In the genomic region with DNA sequence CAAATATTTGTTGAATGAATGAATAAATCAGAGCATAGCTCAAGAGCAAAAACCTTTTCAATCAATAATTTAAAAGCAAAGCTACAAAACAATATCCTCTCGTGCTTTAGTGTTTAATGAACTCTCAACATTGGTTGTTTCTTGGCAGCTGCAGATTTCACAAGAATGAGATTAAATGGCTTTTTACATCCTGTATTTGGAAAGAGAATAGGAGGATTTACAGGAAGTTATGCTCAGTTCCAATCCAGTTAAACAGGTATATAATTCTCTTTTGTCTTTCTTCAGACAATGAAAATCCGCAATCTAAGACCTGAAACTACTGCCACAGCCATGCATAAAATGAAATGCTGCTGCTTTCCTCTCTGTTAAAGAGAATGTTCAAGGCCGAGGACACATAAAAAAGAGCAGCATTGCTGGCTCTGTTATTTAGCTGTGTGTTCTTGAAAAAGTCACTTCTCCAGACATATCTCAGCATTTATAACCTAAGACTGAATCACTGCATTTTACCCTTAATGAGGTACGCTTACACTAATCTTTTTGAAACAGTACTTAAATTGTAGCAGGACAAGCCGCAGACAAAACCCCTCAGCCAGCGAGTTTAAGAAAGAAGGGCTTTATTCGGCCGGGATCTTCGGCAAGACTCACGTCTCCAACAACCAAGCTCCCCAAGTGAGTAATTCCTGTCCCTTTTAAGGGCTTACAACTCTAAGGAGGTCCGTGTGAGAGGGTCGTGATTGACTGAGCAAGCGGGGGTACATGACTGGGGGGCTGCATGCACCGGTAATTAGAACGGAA, we compare ENCODE assay signal across 16 cellular contexts. TPM values are rescaled to one million over a fixed set of nuclear protein-coding genes. Genes with fewer than 3 reads are reported as not detected.
A peak's percentile ranks its signal among the peaks of the same experiment; 100 is the strongest.
DNase-seq lines count a peak whose midpoint lies in the region; ATAC-seq and TF ChIP-seq lines count a peak whose summit lies in the region.
"Had no signal": no experiment of that assay in that cellular context is flagged by ENCODE, and none has a peak within 500 bp of the region (broad histone marks: within the 10 kb centered on the region; RNA-seq: fewer than 3 reads in every experiment).

No MANE protein-coding gene starts in this region.

- peak overlapping the region; percentile 78 for H3K27ac ChIP-seq in C4-2B
- peak overlapping the region; percentile 99 for H3K27ac ChIP-seq in HL-60 (replicated peaks)
- no peak overlapping the region for H3K27ac ChIP-seq in ascending aorta

- no peaks in the 10 kb centered on the region for H3K9me3 ChIP-seq in ascending aorta

- intact Hi-C loops in ascending aorta (cut with DNase I), result no loop called here

- ATAC-seq in HG03571 (IDR thresholded peaks at IDR 0.05; ENCODE audit: unreplicated experiment), result no peak
- ATAC-seq: activated CD8-positive, alpha-beta T cell treated with anti-CD3 and anti-CD28 coated beads, Interleukin-2, amount 10 ng/mL, durations not matched to agents 7 days and 5 days; stimulated activated naive B cell treated with anti-CD40 and anti-IgM and Interleukin-4, amounts not matched to agents 10 μg/mL and 1 μg/mL and 100 μg/mL, for 72 hours had no signal

- DNase-seq in HL-60 (ENCODE audit: low read depth in 1 of 2, low spot score in 1 of 2) (peak in 1 of 2 experiments; percentile 25), NOMO-1 treated with DMSO at 0.1 percent for 48 hours (lab: John Stamatoyannopoulos, UW; ENCODE audit: unreplicated experiment) (peak; percentile 63), fibroblast of the aortic adventitia (ENCODE audit: low read depth) (peak; percentile 2), KG1 (lab: John Stamatoyannopoulos, UW) (no peak), cerebellar nuclear complex (lab: John Stamatoyannopoulos, UW) (no peak), ascending aorta (ENCODE audit: low spot score in 2 of 2) (no peak)
- DNase-seq: activated CD8-positive, alpha-beta T cell treated with anti-CD3 and anti-CD28 coated beads, Interleukin-2, amount 10 ng/mL, durations not matched to agents 7 days and 5 days; caudate nucleus; H7; midbrain; stimulated activated CD4-positive, alpha-beta T cell treated with anti-CD3 and anti-CD28 coated beads, Interleukin-4, amount 100 ng/mL, for 24 hours; stimulated activated naive B cell treated with anti-CD40 and anti-IgM and Interleukin-4, amounts not matched to agents 10 μg/mL and 1 μg/mL and 100 μg/mL, for 72 hours had no signal

- TF ChIP-seq CTCF in C4-2B (conservative IDR thresholded peaks at IDR 0.05), result no peak
- no peak for TF ChIP-seq CTCF in HL-60 (IDR thresholded peaks at IDR 0.05; ENCODE audit: insufficient read depth, low read length)
- no peak for TF ChIP-seq CTCF in fibroblast of the aortic adventitia (IDR thresholded peaks at IDR 0.05; ENCODE audit: insufficient read depth, low read length)
- no peak for TF ChIP-seq CTCF in ascending aorta (IDR thresholded peaks at IDR 0.05)

- peaks cover 0 to 16% of the 10 kb centered on the region in 2 donors for H3K4me1 ChIP-seq in ascending aorta

- H3K36me3 ChIP-seq in ascending aorta, result no peaks in the 10 kb centered on the region

- H3K4me3 ChIP-seq in HL-60 (replicated peaks; ENCODE audit: insufficient read depth, low read length), result no peak overlapping the region
- H3K4me3 ChIP-seq in fibroblast of the aortic adventitia (ENCODE audit: low read depth, low read length), result no peak overlapping the region
- H3K4me3 ChIP-seq in ascending aorta, result no peak overlapping the region

- H3K27me3 ChIP-seq in HL-60 (ENCODE audit: insufficient read depth, poor library complexity, severe bottlenecking), result no peaks in the 10 kb centered on the region
- no peaks in the 10 kb centered on the region for H3K27me3 ChIP-seq in ascending aorta

RNA-seq across cellular contexts. Expression of a gene that starts 3.6 kb away (rescaled TPM):
- total RNA-seq in fibroblast of the aortic adventitia (ENCODE audit: low replicate concordance) (0.27 TPM in 1 of 2 replicates, not detected in the other), ascending aorta (not detected)
- total RNA-seq: HT-29, posterior vena cava had no signal

RNA-seq across cellular contexts. Expression of a gene that starts 3.9 kb away (rescaled TPM):
- total RNA-seq in fibroblast of the aortic adventitia (ENCODE audit: low replicate concordance), result 28.0 and 30.1 TPM in 2 replicates
- total RNA-seq in ascending aorta, result 6.1 TPM

RNA-seq across cellular contexts. Expression of a gene that starts 32.0 kb away (rescaled TPM):
- total RNA-seq in fibroblast of the aortic adventitia (ENCODE audit: low replicate concordance), result 46.4 and 156 TPM in 2 replicates
- total RNA-seq in ascending aorta, result 79.6 TPM

RNA-seq across cellular contexts. Expression of a gene that starts 56.8 kb away (rescaled TPM):
- 98.1 and 99.3 TPM in 2 replicates for total RNA-seq in fibroblast of the aortic adventitia (ENCODE audit: low replicate concordance)
- 59.1 TPM for total RNA-seq in ascending aorta

Comparison
In these comparisons a context has a peak if more than half of its experiments do, and no peak if none do; other contexts are left out.
1. H3K27ac ChIP-seq: peak in C4-2B (single experiment) and HL-60 (single experiment); none in ascending aorta (0 of 2).
2. DNase-seq: peak in NOMO-1 treated with DMSO at 0.1 percent for 48 hours (single experiment) and fibroblast of the aortic adventitia (single experiment); none in KG1 (single experiment), cerebellar nuclear complex (0 of 2) and ascending aorta (0 of 2).